Comparison of ENCODE assay signal across 14 cellular contexts in genomic region chr18:13448028-13448795, GRCh38.
DNase-seq lines count a peak whose midpoint lies in the region; ATAC-seq and TF ChIP-seq lines count a peak whose summit lies in the region.
"Had no signal": no experiment of that assay in that cellular context is flagged by ENCODE, and none has a peak within 500 bp of the region (broad histone marks: within the 10 kb centered on the region; RNA-seq: fewer than 3 reads in every experiment).

No MANE protein-coding gene starts in this region.

- POLR2A ChIA-PET in HEK293 (lab: Yijun Ruan, JAX): interaction anchor here (0.6 to 1.3 kb wide), 3 partner anchors 232 to 258 kb away, joined by 3 to 4 read pairs (median 3); no protein-coding TSS in a partner anchor

- peaks cover 27% of the 10 kb centered on the region for H3K27me3 ChIP-seq in skeletal muscle satellite cell (ENCODE audit: control insufficient read depth, insufficient read depth, low read length)

- H3K27ac ChIP-seq in HEK293 (ENCODE audit: extremely low read depth, low read depth, low read length): peak overlapping the region; percentile 84

- H3K4me3 ChIP-seq in HEK293 (ENCODE audit: low read depth, low read length): no peak overlapping the region
- peak overlapping the region; percentile 18 for H3K4me3 ChIP-seq in skeletal muscle satellite cell (ENCODE audit: low read length)
- H3K4me3 ChIP-seq in mucosa of descending colon: no peak overlapping the region

- H3K36me3 ChIP-seq in HEK293 (ENCODE audit: control insufficient read depth in 2 of 2, insufficient read depth in 1 of 2, low read length in 2 of 2) (no peaks in the 10 kb centered on the region), skeletal muscle satellite cell (ENCODE audit: insufficient read depth, low read length) (no peaks in the 10 kb centered on the region), mucosa of descending colon (ENCODE audit: low read depth) (no peaks in the 10 kb centered on the region)

- ATAC-seq in SK-N-SH treated with all-trans-retinoic acid at 6 μM for 48 hours (peak; percentile 30), mucosa of descending colon (no peak)
- ATAC-seq: activated CD8-positive, alpha-beta T cell treated with anti-CD3 and anti-CD28 coated beads, Interleukin-2, amount 10 ng/mL, durations not matched to agents 7 days and 5 days; Panc1 had no signal

- H3K4me2 ChIP-seq in skeletal muscle satellite cell (ENCODE audit: low read length): peak overlapping the region; percentile 74

- TF ChIP-seq CTCF in HEK293 (tag by site-specific recombination; IDR thresholded peaks at IDR 0.05) (no peak), mucosa of descending colon (IDR thresholded peaks at IDR 0.05) (no peak)

- H3K9me3 ChIP-seq in HEK293 (ENCODE audit: control insufficient read depth, insufficient read depth, low read depth, low read length) (no peaks in the 10 kb centered on the region), skeletal muscle satellite cell (replicated peaks; ENCODE audit: low read length) (no peaks in the 10 kb centered on the region), mucosa of descending colon (no peaks in the 10 kb centered on the region)
- H3K9me3 ChIP-seq: Caco-2 had no signal

- CTCF ChIA-PET in HEK293 (lab: Yijun Ruan, JAX): interaction anchor here (0.6 to 1.4 kb wide), 4 partner anchors 23 to 183 kb away, joined by 3 to 6 read pairs (median 4); no protein-coding TSS in a partner anchor

- peak; percentile 56 for DNase-seq in kidney glomerular epithelial cell (lab: John Stamatoyannopoulos, UW)
- DNase-seq in cortex of kidney (lab: John Stamatoyannopoulos, UW): no peak
- DNase-seq in mucosa of descending colon: no peak
- DNase-seq in 8988T: no peak
- no peak for DNase-seq in activated effector memory CD4-positive, alpha-beta T cell treated with Interleukin-2 at 50 U/mL for 16 hours
- DNase-seq: activated CD8-positive, alpha-beta T cell treated with anti-CD3 and anti-CD28 coated beads, Interleukin-2, amount 10 ng/mL, durations not matched to agents 7 days and 5 days; activated naive CD4-positive, alpha-beta T cell treated with anti-CD3 and anti-CD28 coated beads, Interleukin-2, amount 10 ng/mL, durations not matched to agents 7 days and 5 days; Caco-2; NCI-H446 treated with DMSO at 0.1 percent for 48 hours; T-helper 2 cell had no signal

- intact Hi-C loops in mucosa of descending colon (cut with DNase I, micrococcal nuclease): no loop called here

- H3K9ac ChIP-seq in skeletal muscle satellite cell (ENCODE audit: low read depth, low read length): no peak overlapping the region

- peaks cover 26% of the 10 kb centered on the region for H3K4me1 ChIP-seq in HEK293 (ENCODE audit: control insufficient read depth, insufficient read depth, low read length)
- peaks cover 9% of the 10 kb centered on the region for H3K4me1 ChIP-seq in skeletal muscle satellite cell (ENCODE audit: control insufficient read depth, insufficient read depth, low read length)
- peaks cover 6% of the 10 kb centered on the region for H3K4me1 ChIP-seq in mucosa of descending colon (ENCODE audit: low read depth)
- H3K4me1 ChIP-seq: Caco-2 had no signal

TF ChIP-seq in HEK293, 187 proteins besides CTCF, POLR2A, EP300 and RAD21:
- TF ChIP-seq ZEB2 (tag by site-specific recombination; IDR thresholded peaks at IDR 0.05) (no peak), ZNF426 (tag by site-specific recombination; IDR thresholded peaks at IDR 0.05) (no peak), ZNF394 (tag by site-specific recombination; IDR thresholded peaks at IDR 0.05; ENCODE audit: borderline replicate concordance) (no peak), ZNF221 (tag by site-specific recombination; IDR thresholded peaks at IDR 0.05; ENCODE audit: borderline replicate concordance) (no peak), ZNF623 (tag by site-specific recombination; IDR thresholded peaks at IDR 0.05) (no peak), ZNF138 (tag by site-specific recombination; IDR thresholded peaks at IDR 0.05; ENCODE audit: borderline replicate concordance) (no peak), ZBTB1 (tag by site-specific recombination; IDR thresholded peaks at IDR 0.05) (no peak)

TF ChIP-seq in SK-N-SH treated with all-trans-retinoic acid at 6 μM for 48 hours, 23 proteins besides CTCF, POLR2A, EP300 and RAD21:
- TF ChIP-seq ZNF70 (CRISPR knock-in tag; IDR thresholded peaks at IDR 0.05) (no peak), ISL1 (CRISPR knock-in tag; IDR thresholded peaks at IDR 0.05) (no peak), RARB (CRISPR knock-in tag; IDR thresholded peaks at IDR 0.05) (no peak), ZNF565 (CRISPR knock-in tag; conservative IDR thresholded peaks at IDR 0.05; ENCODE audit: low read depth) (no peak), PPARA (CRISPR knock-in tag; IDR thresholded peaks at IDR 0.05; ENCODE audit: borderline replicate concordance) (no peak), CSDC2 (CRISPR knock-in tag; IDR thresholded peaks at IDR 0.05) (no peak), ARNTL (CRISPR knock-in tag; IDR thresholded peaks at IDR 0.05; ENCODE audit: borderline replicate concordance, low read depth) (no peak), TSHZ2 (CRISPR knock-in tag; IDR thresholded peaks at IDR 0.05) (no peak), POU6F1 (CRISPR knock-in tag; IDR thresholded peaks at IDR 0.05; ENCODE audit: borderline replicate concordance, low read depth) (no peak), OSR1 (CRISPR knock-in tag; IDR thresholded peaks at IDR 0.05) (no peak), ZC3H10 (CRISPR knock-in tag; IDR thresholded peaks at IDR 0.05) (no peak), TCF4 (CRISPR knock-in tag; IDR thresholded peaks at IDR 0.05; ENCODE audit: borderline replicate concordance) (no peak), SNAI2 (CRISPR knock-in tag; IDR thresholded peaks at IDR 0.05) (no peak), PATZ1 (CRISPR knock-in tag; IDR thresholded peaks at IDR 0.05; ENCODE audit: borderline replicate concordance) (no peak), ZNF8 (CRISPR knock-in tag; IDR thresholded peaks at IDR 0.05) (no peak), CREB5 (CRISPR knock-in tag; IDR thresholded peaks at IDR 0.05; ENCODE audit: low read depth) (no peak)
